1 cellular context compared by ENCODE assay signal in the genomic region with DNA sequence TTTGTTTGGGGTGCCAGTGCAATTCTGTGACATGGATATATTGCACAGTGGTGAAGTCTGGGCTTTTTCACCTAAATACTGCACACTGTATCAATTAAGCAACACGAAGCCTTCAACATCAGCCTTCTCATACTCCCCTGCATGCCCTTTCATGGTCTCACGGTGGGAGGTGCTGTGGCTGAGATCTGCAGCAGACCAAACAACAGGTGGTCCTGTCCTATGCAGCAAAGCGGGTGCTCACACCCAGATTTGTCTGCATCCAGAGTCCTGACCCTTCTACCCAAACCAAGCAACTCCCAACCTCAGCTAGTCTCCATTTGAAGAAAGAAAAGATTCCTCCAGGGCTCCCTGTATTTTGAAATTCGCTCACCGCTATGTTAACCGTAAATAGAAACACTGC.
TF ChIP-seq lines count a peak whose summit lies in the region.

No MANE protein-coding gene starts in this region.

TF ChIP-seq in GM23338, 12 proteins besides CTCF, POLR2A, EP300 and RAD21 (continued from another document):
- TF ChIP-seq, protein P1, sequence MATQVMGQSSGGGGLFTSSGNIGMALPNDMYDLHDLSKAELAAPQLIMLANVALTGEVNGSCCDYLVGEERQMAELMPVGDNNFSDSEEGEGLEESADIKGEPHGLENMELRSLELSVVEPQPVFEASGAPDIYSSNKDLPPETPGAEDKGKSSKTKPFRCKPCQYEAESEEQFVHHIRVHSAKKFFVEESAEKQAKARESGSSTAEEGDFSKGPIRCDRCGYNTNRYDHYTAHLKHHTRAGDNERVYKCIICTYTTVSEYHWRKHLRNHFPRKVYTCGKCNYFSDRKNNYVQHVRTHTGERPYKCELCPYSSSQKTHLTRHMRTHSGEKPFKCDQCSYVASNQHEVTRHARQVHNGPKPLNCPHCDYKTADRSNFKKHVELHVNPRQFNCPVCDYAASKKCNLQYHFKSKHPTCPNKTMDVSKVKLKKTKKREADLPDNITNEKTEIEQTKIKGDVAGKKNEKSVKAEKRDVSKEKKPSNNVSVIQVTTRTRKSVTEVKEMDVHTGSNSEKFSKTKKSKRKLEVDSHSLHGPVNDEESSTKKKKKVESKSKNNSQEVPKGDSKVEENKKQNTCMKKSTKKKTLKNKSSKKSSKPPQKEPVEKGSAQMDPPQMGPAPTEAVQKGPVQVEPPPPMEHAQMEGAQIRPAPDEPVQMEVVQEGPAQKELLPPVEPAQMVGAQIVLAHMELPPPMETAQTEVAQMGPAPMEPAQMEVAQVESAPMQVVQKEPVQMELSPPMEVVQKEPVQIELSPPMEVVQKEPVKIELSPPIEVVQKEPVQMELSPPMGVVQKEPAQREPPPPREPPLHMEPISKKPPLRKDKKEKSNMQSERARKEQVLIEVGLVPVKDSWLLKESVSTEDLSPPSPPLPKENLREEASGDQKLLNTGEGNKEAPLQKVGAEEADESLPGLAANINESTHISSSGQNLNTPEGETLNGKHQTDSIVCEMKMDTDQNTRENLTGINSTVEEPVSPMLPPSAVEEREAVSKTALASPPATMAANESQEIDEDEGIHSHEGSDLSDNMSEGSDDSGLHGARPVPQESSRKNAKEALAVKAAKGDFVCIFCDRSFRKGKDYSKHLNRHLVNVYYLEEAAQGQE (IDR thresholded peaks at IDR 0.05; ENCODE audit: unreplicated experiment) = no peak
- TF ChIP-seq, protein P2, sequence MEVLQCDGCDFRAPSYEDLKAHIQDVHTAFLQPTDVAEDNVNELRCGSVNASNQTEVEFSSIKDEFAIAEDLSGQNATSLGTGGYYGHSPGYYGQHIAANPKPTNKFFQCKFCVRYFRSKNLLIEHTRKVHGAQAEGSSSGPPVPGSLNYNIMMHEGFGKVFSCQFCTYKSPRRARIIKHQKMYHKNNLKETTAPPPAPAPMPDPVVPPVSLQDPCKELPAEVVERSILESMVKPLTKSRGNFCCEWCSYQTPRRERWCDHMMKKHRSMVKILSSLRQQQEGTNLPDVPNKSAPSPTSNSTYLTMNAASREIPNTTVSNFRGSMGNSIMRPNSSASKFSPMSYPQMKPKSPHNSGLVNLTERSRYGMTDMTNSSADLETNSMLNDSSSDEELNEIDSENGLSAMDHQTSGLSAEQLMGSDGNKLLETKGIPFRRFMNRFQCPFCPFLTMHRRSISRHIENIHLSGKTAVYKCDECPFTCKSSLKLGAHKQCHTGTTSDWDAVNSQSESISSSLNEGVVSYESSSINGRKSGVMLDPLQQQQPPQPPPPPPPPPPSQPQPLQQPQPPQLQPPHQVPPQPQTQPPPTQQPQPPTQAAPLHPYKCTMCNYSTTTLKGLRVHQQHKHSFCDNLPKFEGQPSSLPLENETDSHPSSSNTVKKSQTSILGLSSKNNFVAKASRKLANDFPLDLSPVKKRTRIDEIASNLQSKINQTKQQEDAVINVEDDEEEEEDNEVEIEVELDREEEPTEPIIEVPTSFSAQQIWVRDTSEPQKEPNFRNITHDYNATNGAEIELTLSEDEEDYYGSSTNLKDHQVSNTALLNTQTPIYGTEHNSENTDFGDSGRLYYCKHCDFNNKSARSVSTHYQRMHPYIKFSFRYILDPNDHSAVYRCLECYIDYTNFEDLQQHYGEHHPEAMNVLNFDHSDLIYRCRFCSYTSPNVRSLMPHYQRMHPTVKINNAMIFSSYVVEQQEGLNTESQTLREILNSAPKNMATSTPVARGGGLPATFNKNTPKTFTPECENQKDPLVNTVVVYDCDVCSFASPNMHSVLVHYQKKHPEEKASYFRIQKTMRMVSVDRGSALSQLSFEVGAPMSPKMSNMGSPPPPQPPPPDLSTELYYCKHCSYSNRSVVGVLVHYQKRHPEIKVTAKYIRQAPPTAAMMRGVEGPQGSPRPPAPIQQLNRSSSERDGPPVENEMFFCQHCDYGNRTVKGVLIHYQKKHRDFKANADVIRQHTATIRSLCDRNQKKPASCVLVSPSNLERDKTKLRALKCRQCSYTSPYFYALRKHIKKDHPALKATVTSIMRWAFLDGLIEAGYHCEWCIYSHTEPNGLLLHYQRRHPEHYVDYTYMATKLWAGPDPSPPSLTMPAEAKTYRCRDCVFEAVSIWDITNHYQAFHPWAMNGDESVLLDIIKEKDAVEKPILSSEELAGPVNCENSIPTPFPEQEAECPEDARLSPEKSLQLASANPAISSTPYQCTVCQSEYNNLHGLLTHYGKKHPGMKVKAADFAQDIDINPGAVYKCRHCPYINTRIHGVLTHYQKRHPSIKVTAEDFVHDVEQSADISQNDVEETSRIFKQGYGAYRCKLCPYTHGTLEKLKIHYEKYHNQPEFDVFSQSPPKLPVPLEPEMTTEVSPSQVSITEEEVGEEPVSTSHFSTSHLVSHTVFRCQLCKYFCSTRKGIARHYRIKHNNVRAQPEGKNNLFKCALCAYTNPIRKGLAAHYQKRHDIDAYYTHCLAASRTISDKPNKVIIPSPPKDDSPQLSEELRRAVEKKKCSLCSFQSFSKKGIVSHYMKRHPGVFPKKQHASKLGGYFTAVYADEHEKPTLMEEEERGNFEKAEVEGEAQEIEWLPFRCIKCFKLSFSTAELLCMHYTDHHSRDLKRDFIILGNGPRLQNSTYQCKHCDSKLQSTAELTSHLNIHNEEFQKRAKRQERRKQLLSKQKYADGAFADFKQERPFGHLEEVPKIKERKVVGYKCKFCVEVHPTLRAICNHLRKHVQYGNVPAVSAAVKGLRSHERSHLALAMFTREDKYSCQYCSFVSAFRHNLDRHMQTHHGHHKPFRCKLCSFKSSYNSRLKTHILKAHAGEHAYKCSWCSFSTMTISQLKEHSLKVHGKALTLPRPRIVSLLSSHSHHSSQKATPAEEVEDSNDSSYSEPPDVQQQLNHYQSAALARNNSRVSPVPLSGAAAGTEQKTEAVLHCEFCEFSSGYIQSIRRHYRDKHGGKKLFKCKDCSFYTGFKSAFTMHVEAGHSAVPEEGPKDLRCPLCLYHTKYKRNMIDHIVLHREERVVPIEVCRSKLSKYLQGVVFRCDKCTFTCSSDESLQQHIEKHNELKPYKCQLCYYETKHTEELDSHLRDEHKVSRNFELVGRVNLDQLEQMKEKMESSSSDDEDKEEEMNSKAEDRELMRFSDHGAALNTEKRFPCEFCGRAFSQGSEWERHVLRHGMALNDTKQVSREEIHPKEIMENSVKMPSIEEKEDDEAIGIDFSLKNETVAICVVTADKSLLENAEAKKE (CRISPR knock-in tag; IDR thresholded peaks at IDR 0.05) = no peak
- TF ChIP-seq EZH2 (IDR thresholded peaks at IDR 0.05; ENCODE audit: low read depth, unreplicated experiment) = no peak
- TF ChIP-seq STAT1 (IDR thresholded peaks at IDR 0.05; ENCODE audit: unreplicated experiment) = no peak
- TF ChIP-seq, protein P3, sequence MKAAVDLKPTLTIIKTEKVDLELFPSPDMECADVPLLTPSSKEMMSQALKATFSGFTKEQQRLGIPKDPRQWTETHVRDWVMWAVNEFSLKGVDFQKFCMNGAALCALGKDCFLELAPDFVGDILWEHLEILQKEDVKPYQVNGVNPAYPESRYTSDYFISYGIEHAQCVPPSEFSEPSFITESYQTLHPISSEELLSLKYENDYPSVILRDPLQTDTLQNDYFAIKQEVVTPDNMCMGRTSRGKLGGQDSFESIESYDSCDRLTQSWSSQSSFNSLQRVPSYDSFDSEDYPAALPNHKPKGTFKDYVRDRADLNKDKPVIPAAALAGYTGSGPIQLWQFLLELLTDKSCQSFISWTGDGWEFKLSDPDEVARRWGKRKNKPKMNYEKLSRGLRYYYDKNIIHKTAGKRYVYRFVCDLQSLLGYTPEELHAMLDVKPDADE (IDR thresholded peaks at IDR 0.05) = no peak
- TF ChIP-seq ZNF114 (CRISPR knock-in tag; IDR thresholded peaks at IDR 0.05) = no peak
- no peak for TF ChIP-seq CREB1 (CRISPR knock-in tag; IDR thresholded peaks at IDR 0.05; ENCODE audit: low read depth)
